1 cellular context compared by ENCODE assay signal in genomic region chr7:28643369-28644340, GRCh38.
TF ChIP-seq lines count a peak whose summit lies in the region.

No MANE protein-coding gene starts in this region.

TF ChIP-seq in GM23338, 12 proteins besides CTCF, POLR2A, EP300 and RAD21 (continued from another document):
- no peak for TF ChIP-seq ZNF462 (CRISPR knock-in tag; IDR thresholded peaks at IDR 0.05)
- no peak for TF ChIP-seq NANOG (IDR thresholded peaks at IDR 0.05; ENCODE audit: borderline replicate concordance)
- no peak for TF ChIP-seq ZNF331 (CRISPR knock-in tag; IDR thresholded peaks at IDR 0.05; ENCODE audit: low read depth)
- TF ChIP-seq POLR2AphosphoS5 (IDR thresholded peaks at IDR 0.05; ENCODE audit: low read depth), result no peak
- no peak for TF ChIP-seq EZH2phosphoT487 (IDR thresholded peaks at IDR 0.05; ENCODE audit: unreplicated experiment)
- no peak for TF ChIP-seq STAT1 (IDR thresholded peaks at IDR 0.05; ENCODE audit: unreplicated experiment)
- TF ChIP-seq EZH2 (IDR thresholded peaks at IDR 0.05; ENCODE audit: low read depth, unreplicated experiment), result no peak
- TF ChIP-seq JUNB (IDR thresholded peaks at IDR 0.05; ENCODE audit: unreplicated experiment), result no peak
